15 cellular contexts compared by ENCODE assay signal in genomic region chr7:55369427-55369826, GRCh38. TPM values are rescaled to one million over a fixed set of nuclear protein-coding genes. Genes with fewer than 3 reads are reported as not detected.
DNase-seq lines count a peak whose midpoint lies in the region; ATAC-seq and TF ChIP-seq lines count a peak whose summit lies in the region.
"Had no signal": no experiment of that assay in that cellular context is flagged by ENCODE, and none has a peak within 500 bp of the region (broad histone marks: within the 10 kb centered on the region; RNA-seq: fewer than 3 reads in every experiment).

No MANE protein-coding gene starts in this region.

- no peak overlapping the region; the same call in 1 of the 2 replicates for H3K4me3 ChIP-seq in AG04449 (ENCODE audit: low read depth, low read length)
- H3K4me3 ChIP-seq in foreskin fibroblast (ENCODE audit: low read depth in 1 of 2, low read length in 2 of 2), result peak overlapping the region in 1 of 2 donors; percentile 11
- no peak overlapping the region for H3K4me3 ChIP-seq in PC-9
- no peak overlapping the region for H3K4me3 ChIP-seq in CD8-positive, alpha-beta T cell (ENCODE audit: low read depth, low read length)
- H3K4me3 ChIP-seq: lung, ovary had no signal

- intact Hi-C loops in PC-9 (cut with micrococcal nuclease; ENCODE audit: unreplicated experiment), result loop anchor here (5.0 kb wide), 2 partner anchors 612 to 683 kb away; partner anchors contain the start of genes CCT6A, PSPH and SEC61G
- intact Hi-C loops in CD8-positive, alpha-beta T cell (cut with DNase I, micrococcal nuclease), result loop anchor here (5.0 kb wide), 4 partner anchors 43 to 693 kb away; partner anchors contain the start of genes CCT6A (in 1 of the 2), PSPH (in 1 of the 2) and SUMF2 (in 1 of the 2)

- DNase-seq in AG04449 (ENCODE audit: low read depth, low spot score) (peak; percentile 83), HS-5 (ENCODE audit: low read depth) (peak; percentile 68), amniotic epithelial cell (ENCODE audit: low read depth) (peak; percentile 82), foreskin fibroblast (peak; percentile 90 to 94), NCI-H446 (lab: John Stamatoyannopoulos, UW) (no peak), PC-9 (no peak), immature natural killer cell (no peak)
- no peak for DNase-seq in CD8-positive, alpha-beta T cell
- DNase-seq: activated CD8-positive, alpha-beta memory T cell treated with anti-CD3 and anti-CD28 coated beads for 24 hours; activated naive CD4-positive, alpha-beta T cell treated with anti-CD3 and anti-CD28 coated beads for 36 hours; NCI-H2171; OCI-M1; ovary had no signal

- H4K20me1 ChIP-seq in PC-9 (ENCODE audit: insufficient read depth), result no peaks in the 10 kb centered on the region; the same call in 1 of the 2 replicates

- no peak overlapping the region for H3K4me3 Mint-ChIP-seq in CD8-positive, alpha-beta T cell
- H3K4me3 Mint-ChIP-seq in immature natural killer cell, result no peak overlapping the region
- H3K4me3 Mint-ChIP-seq: activated naive CD4-positive, alpha-beta T cell treated with anti-CD3 and anti-CD28 coated beads for 36 hours; B cell had no signal

- no peaks in the 10 kb centered on the region for H3K27me3 Mint-ChIP-seq in CD8-positive, alpha-beta T cell (ENCODE audit: low read depth)
- peaks cover 5 to 20% (median 6%) of the 10 kb centered on the region in 3 donors for H3K27me3 Mint-ChIP-seq in immature natural killer cell (ENCODE audit: low read depth in 3 of 3)
- H3K27me3 Mint-ChIP-seq: B cell had no signal

- ATAC-seq in CD8-positive, alpha-beta T cell, result no peak

- no peak overlapping the region for H3K4me2 ChIP-seq in PC-9

- no peak overlapping the region for H2AFZ ChIP-seq in PC-9

- no peak overlapping the region for H3K27ac ChIP-seq in PC-9
- H3K27ac ChIP-seq in CD8-positive, alpha-beta T cell (ENCODE audit: low read depth, low read length), result no peak overlapping the region
- H3K27ac ChIP-seq: ovary had no signal

- TF ChIP-seq CTCF in AG04449 (IDR thresholded peaks at IDR 0.05; ENCODE audit: insufficient read depth, low read length, missing control alignments) (no peak), foreskin fibroblast (IDR thresholded peaks at IDR 0.05; ENCODE audit: low read depth, low read length) (no peak), PC-9 (conservative IDR thresholded peaks at IDR 0.05) (no peak)
- no peak for TF ChIP-seq CTCF in CD8-positive, alpha-beta T cell (IDR thresholded peaks at IDR 0.05)

- no TSS peak for BruUV-seq in PC-9 (replicated peaks; lab: Mats Ljungman, UMichigan)

- H3K36me3 Mint-ChIP-seq in CD8-positive, alpha-beta T cell, result peaks cover 13% of the 10 kb centered on the region
- H3K36me3 Mint-ChIP-seq in immature natural killer cell, result peaks cover 0 to 3% (median 0%) of the 10 kb centered on the region in 3 donors

- POLR2A ChIA-PET in AG04449 (lab: Yijun Ruan, JAX) (interaction anchor here (0.7 to 1.2 kb wide), 4 partner anchors 10 to 610 kb away, joined by 3 to 4 read pairs (median 3); partner anchors contain the start of gene SEC61G), PC-9 (lab: Charles Lee; ENCODE audit: unreplicated experiment) (no interaction called here)
- POLR2A ChIA-PET in CD8-positive, alpha-beta T cell (lab: Charles Lee), result interaction anchor here (0.5 kb wide), 1 partner anchor 34 kb away, joined by 3 read pairs; no protein-coding TSS in a partner anchor

- H3K27ac Mint-ChIP-seq in CD8-positive, alpha-beta T cell, result no peak overlapping the region
- no peak overlapping the region for H3K27ac Mint-ChIP-seq in immature natural killer cell
- H3K27ac Mint-ChIP-seq: activated naive CD4-positive, alpha-beta T cell treated with anti-CD3 and anti-CD28 coated beads for 36 hours; B cell had no signal

- peaks cover 37% of the 10 kb centered on the region for H3K4me1 Mint-ChIP-seq in CD8-positive, alpha-beta T cell (ENCODE audit: low read depth)
- peaks cover 9 to 29% of the 10 kb centered on the region in 2 donors for H3K4me1 Mint-ChIP-seq in immature natural killer cell

- CTCF ChIA-PET in AG04449 (lab: Yijun Ruan, JAX), result interaction anchor here (1.0 to 5.8 kb wide), 2 partner anchors 46 to 64 kb away, joined by 3 to 30 read pairs; no protein-coding TSS in a partner anchor
- CTCF ChIA-PET in PC-9 (lab: Charles Lee), result no interaction called here
- CTCF ChIA-PET in CD8-positive, alpha-beta T cell (lab: Charles Lee), result no interaction called here

- H3K27me3 ChIP-seq in PC-9 (ENCODE audit: insufficient read depth, low read depth), result no peaks in the 10 kb centered on the region
- H3K27me3 ChIP-seq in CD8-positive, alpha-beta T cell (ENCODE audit: insufficient read depth, low read length), result no peaks in the 10 kb centered on the region
- H3K27me3 ChIP-seq: ovary had no signal

- H3K9me3 Mint-ChIP-seq in CD8-positive, alpha-beta T cell, result no peaks in the 10 kb centered on the region
- no peaks in the 10 kb centered on the region for H3K9me3 Mint-ChIP-seq in immature natural killer cell
- H3K9me3 Mint-ChIP-seq: activated naive CD4-positive, alpha-beta T cell treated with anti-CD3 and anti-CD28 coated beads for 36 hours had no signal

- peaks cover 9% of the 10 kb centered on the region for H3F3A ChIP-seq in PC-9 (ENCODE audit: insufficient read depth, low read depth)

- H3K79me2 ChIP-seq in PC-9 (ENCODE audit: low read depth), result peaks cover 6% of the 10 kb centered on the region

- H3K9me3 ChIP-seq in PC-9 (ENCODE audit: insufficient read depth, low read depth), result no peaks in the 10 kb centered on the region
- H3K9me3 ChIP-seq in CD8-positive, alpha-beta T cell (ENCODE audit: low read length), result no peaks in the 10 kb centered on the region
- H3K9me3 ChIP-seq: ovary had no signal

- peaks cover 18% of the 10 kb centered on the region for H3K4me1 ChIP-seq in PC-9 (replicated peaks; ENCODE audit: insufficient read depth)
- peaks cover 22% of the 10 kb centered on the region for H3K4me1 ChIP-seq in CD8-positive, alpha-beta T cell (ENCODE audit: insufficient read depth, low read length)

- H3K9me2 ChIP-seq in PC-9 (ENCODE audit: insufficient read depth), result no peaks in the 10 kb centered on the region

- H3K36me3 ChIP-seq in PC-9 (ENCODE audit: low read depth), result peaks cover 13% of the 10 kb centered on the region; the same call in 1 of the 2 replicates
- H3K36me3 ChIP-seq in CD8-positive, alpha-beta T cell (ENCODE audit: insufficient read depth, low read length), result no peaks in the 10 kb centered on the region
- H3K36me3 ChIP-seq: ovary had no signal

RNA-seq across cellular contexts. Expression of gene LANCL2, which starts 4.3 kb away (rescaled TPM):
- total RNA-seq in PC-9 (2021), result 21.8 and 21.9 TPM in 2 replicates
- total RNA-seq in CD8-positive, alpha-beta T cell, result 10 to 100 TPM; 10.3 to 10.5 TPM
- 1 to 10 TPM; 5.6 to 9.5 (median 5.8) TPM for polyA plus RNA-seq in immature natural killer cell

Comparison
In these comparisons a context has a peak if more than half of its experiments do, and no peak if none do; other contexts are left out.
1. DNase-seq: peak in AG04449 (single experiment), HS-5 (single experiment), amniotic epithelial cell (single experiment) and foreskin fibroblast (2 of 2); none in NCI-H446 (0 of 2), PC-9 (0 of 2), CD8-positive, alpha-beta T cell (0 of 7) and immature natural killer cell (0 of 3).